Comparison of ENCODE assay signal across 15 cellular contexts in genomic region chr13:47908200-47908902, GRCh38.
DNase-seq lines count a peak whose midpoint lies in the region; ATAC-seq and TF ChIP-seq lines count a peak whose summit lies in the region.
"Had no signal": no experiment of that assay in that cellular context is flagged by ENCODE, and none has a peak within 500 bp of the region (broad histone marks: within the 10 kb centered on the region; RNA-seq: fewer than 3 reads in every experiment).

No MANE protein-coding gene starts in this region.

- peak overlapping the region; percentile 25 for H3K14ac ChIP-seq in neuronal stem cell (ENCODE audit: low read length)

- POLR2A ChIA-PET in HEK293 (lab: Yijun Ruan, JAX): no interaction called here
- POLR2A ChIA-PET in RWPE1 (lab: Yijun Ruan, JAX; ENCODE audit: low non-redundant PET): no interaction called here

- H3K9me3 ChIP-seq in HEK293 (ENCODE audit: control insufficient read depth, insufficient read depth, low read depth, low read length) (no peaks in the 10 kb centered on the region), neuronal stem cell (replicated peaks in 1 of 2; ENCODE audit: control insufficient read depth in 2 of 2, insufficient read depth in 1 of 2, low read depth in 1 of 2, low read length in 2 of 2) (no peaks in the 10 kb centered on the region)
- H3K9me3 ChIP-seq: ascending aorta, SJCRH30 had no signal

- H3K9ac ChIP-seq in neuronal stem cell (ENCODE audit: low read depth, low read length, poor library complexity): no peak overlapping the region

- no peak overlapping the region for H4K8ac ChIP-seq in neuronal stem cell (ENCODE audit: low read depth, low read length)

- peaks cover 4% of the 10 kb centered on the region for H3K4me1 Mint-ChIP-seq in activated CD8-positive, alpha-beta memory T cell treated with anti-CD3 and anti-CD28 coated beads, Interleukin-2, amount 10 ng/mL, durations not matched to agents 7 days and 5 days
- H3K4me1 Mint-ChIP-seq: GM23338 had no signal

- TF ChIP-seq CTCF in HEK293 (tag by site-specific recombination; IDR thresholded peaks at IDR 0.05) (no peak), RWPE1 (conservative IDR thresholded peaks at IDR 0.05; ENCODE audit: low read depth) (no peak), choroid plexus epithelial cell (conservative IDR thresholded peaks at IDR 0.05; ENCODE audit: low read depth, low read length) (no peak)

- no peaks in the 10 kb centered on the region for H3K36me3 Mint-ChIP-seq in activated CD8-positive, alpha-beta memory T cell treated with anti-CD3 and anti-CD28 coated beads, Interleukin-2, amount 10 ng/mL, durations not matched to agents 7 days and 5 days
- H3K36me3 Mint-ChIP-seq: type B pancreatic cell had no signal

- H3K27me3 ChIP-seq in neuronal stem cell (ENCODE audit: control insufficient read depth in 3 of 3, insufficient read depth in 3 of 3, low read depth in 1 of 3, low read length in 3 of 3): no peaks in the 10 kb centered on the region
- H3K27me3 ChIP-seq: ascending aorta, SJCRH30 had no signal

- DNase-seq in RWPE1 (ENCODE audit: low spot score) (peak; percentile 29), choroid plexus epithelial cell (ENCODE audit: low read depth) (peak; percentile 94), neuronal stem cell (ENCODE audit: low spot score) (no peak), NCI-H1694 treated with DMSO at 0.1 percent for 48 hours (lab: John Stamatoyannopoulos, UW) (no peak), NCI-H2029 treated with DMSO at 0.1 percent for 48 hours (lab: John Stamatoyannopoulos, UW) (no peak)
- no peak for DNase-seq in activated CD8-positive, alpha-beta memory T cell treated with anti-CD3 and anti-CD28 coated beads, Interleukin-2, amount 10 ng/mL, durations not matched to agents 7 days and 5 days
- no peak for DNase-seq in activated CD4-positive, alpha-beta T cell treated with anti-CD3 and anti-CD28 coated beads, Interleukin-2, amount 50 U/mL, for 48 hours
- DNase-seq: dermis blood vessel endothelial cell, NCI-H146, SJCRH30 had no signal

- H3K36me3 ChIP-seq in HEK293 (ENCODE audit: control insufficient read depth in 2 of 2, insufficient read depth in 1 of 2, low read length in 2 of 2) (no peaks in the 10 kb centered on the region), neuronal stem cell (replicated peaks in 1 of 2; ENCODE audit: control insufficient read depth in 2 of 2, insufficient read depth in 2 of 2, low read length in 2 of 2) (no peaks in the 10 kb centered on the region)
- H3K36me3 ChIP-seq: ascending aorta, SJCRH30 had no signal

- WGBS in neuronal stem cell (ENCODE audit: extremely low coverage in 2 of 2, insufficient read length in 2 of 2, insufficient replicate concordance in 1 of 2), 2 donors: no CpG with 5 or more reads among the region's 12 CpGs

- no peak overlapping the region for H3K4ac ChIP-seq in neuronal stem cell (ENCODE audit: low read length)

- ATAC-seq in activated CD8-positive, alpha-beta memory T cell treated with anti-CD3 and anti-CD28 coated beads, Interleukin-2, amount 10 ng/mL, durations not matched to agents 7 days and 5 days: no peak
- ATAC-seq: GM23338 had no signal

- no peak overlapping the region for H2BK15ac ChIP-seq in neuronal stem cell (ENCODE audit: low read length)

- no peak overlapping the region for H3K4me2 ChIP-seq in neuronal stem cell (ENCODE audit: insufficient read depth, low read length, poor library complexity, severe bottlenecking)
- H3K4me2 ChIP-seq: GM23338 had no signal

- H3K4me3 Mint-ChIP-seq in activated CD8-positive, alpha-beta memory T cell treated with anti-CD3 and anti-CD28 coated beads, Interleukin-2, amount 10 ng/mL, durations not matched to agents 7 days and 5 days: no peak overlapping the region
- H3K4me3 Mint-ChIP-seq: GM23338; stimulated activated naive CD8-positive, alpha-beta T cell treated with anti-CD3 and anti-CD28 coated beads, Interleukin-15, Interleukin-2, amounts not matched to agents 100 ng/mL and 50 ng/mL, for 24 hours; type B pancreatic cell had no signal

- H3K18ac ChIP-seq in neuronal stem cell (ENCODE audit: low read length): peak overlapping the region; percentile 27

- no peak overlapping the region for H2BK120ac ChIP-seq in neuronal stem cell (ENCODE audit: low read depth, low read length)

- H3K4me1 ChIP-seq in HEK293 (ENCODE audit: control insufficient read depth, insufficient read depth, low read length): no peaks in the 10 kb centered on the region
- H3K4me1 ChIP-seq in neuronal stem cell (ENCODE audit: control insufficient read depth in 2 of 2, insufficient read depth in 1 of 2, low read depth in 1 of 2, low read length in 2 of 2): peaks cover 0 to 3% of the 10 kb centered on the region in 2 donors
- H3K4me1 ChIP-seq: ascending aorta, SJCRH30 had no signal

- no peak overlapping the region for H2BK5ac ChIP-seq in neuronal stem cell (ENCODE audit: low read length)

- H2BK12ac ChIP-seq in neuronal stem cell (ENCODE audit: low read length): no peak overlapping the region

- H3K27ac ChIP-seq in HEK293 (ENCODE audit: extremely low read depth, low read depth, low read length): no peak overlapping the region
- peak overlapping the region; percentile 27; the same call in 1 of the 2 replicates for H3K27ac ChIP-seq in RWPE1
- H3K27ac ChIP-seq in neuronal stem cell (replicated peaks; ENCODE audit: low read length): no peak overlapping the region
- H3K27ac ChIP-seq: ascending aorta, SJCRH30 had no signal

- no peaks in the 10 kb centered on the region for H3K9me3 Mint-ChIP-seq in activated CD8-positive, alpha-beta memory T cell treated with anti-CD3 and anti-CD28 coated beads, Interleukin-2, amount 10 ng/mL, durations not matched to agents 7 days and 5 days (ENCODE audit: low read depth)

- H3K27ac Mint-ChIP-seq in activated CD8-positive, alpha-beta memory T cell treated with anti-CD3 and anti-CD28 coated beads, Interleukin-2, amount 10 ng/mL, durations not matched to agents 7 days and 5 days: no peak overlapping the region
- H3K27ac Mint-ChIP-seq: GM23338; stimulated activated naive CD8-positive, alpha-beta T cell treated with anti-CD3 and anti-CD28 coated beads, Interleukin-15, Interleukin-2, amounts not matched to agents 100 ng/mL and 50 ng/mL, for 24 hours; type B pancreatic cell had no signal

- no peaks in the 10 kb centered on the region for H3K27me3 Mint-ChIP-seq in activated CD8-positive, alpha-beta memory T cell treated with anti-CD3 and anti-CD28 coated beads, Interleukin-2, amount 10 ng/mL, durations not matched to agents 7 days and 5 days
- H3K27me3 Mint-ChIP-seq: stimulated activated naive CD8-positive, alpha-beta T cell treated with anti-CD3 and anti-CD28 coated beads, Interleukin-15, Interleukin-2, amounts not matched to agents 100 ng/mL and 50 ng/mL, for 24 hours; type B pancreatic cell had no signal

- no peak overlapping the region for H2AK5ac ChIP-seq in neuronal stem cell (ENCODE audit: low read depth, low read length)

- H3K4me3 ChIP-seq in HEK293 (ENCODE audit: low read depth, low read length) (no peak overlapping the region), choroid plexus epithelial cell (ENCODE audit: low read depth, low read length) (no peak overlapping the region), neuronal stem cell (ENCODE audit: low read length in 2 of 2) (no peak overlapping the region)
- H3K4me3 ChIP-seq: ascending aorta, GM23338, SJCRH30 had no signal

- no peak overlapping the region for H4K91ac ChIP-seq in neuronal stem cell (ENCODE audit: low read depth, low read length, poor library complexity)

- peak overlapping the region; percentile 22 for H2AFZ ChIP-seq in neuronal stem cell (ENCODE audit: low read length)
- H2AFZ ChIP-seq: GM23338 had no signal

- no peak overlapping the region for H3K23ac ChIP-seq in neuronal stem cell (ENCODE audit: low read depth, low read length, poor library complexity)

- no peaks in the 10 kb centered on the region for H3K79me1 ChIP-seq in neuronal stem cell (ENCODE audit: low read depth, low read length)

- CTCF ChIA-PET in HEK293 (lab: Yijun Ruan, JAX) (interaction anchor here (0.7 kb wide), 1 partner anchor 1076 kb away, joined by 3 read pairs; no protein-coding TSS in a partner anchor), RWPE1 (lab: Yijun Ruan, JAX) (interaction anchor here (0.6 kb wide), 1 partner anchor 947 kb away, joined by 3 read pairs; no protein-coding TSS in a partner anchor)
- CTCF ChIA-PET in activated CD8-positive, alpha-beta memory T cell treated with anti-CD3 and anti-CD28 coated beads, Interleukin-2, amount 10 ng/mL, durations not matched to agents 7 days and 5 days (lab: Charles Lee): no interaction called here

TF ChIP-seq in HEK293, 187 proteins besides CTCF, POLR2A, EP300 and RAD21:
- 0 out of 2 replicates have a peak, but pooled peaks have one; percentile 16 for TF ChIP-seq ZFHX2 (tag by site-specific recombination; conservative IDR thresholded peaks at IDR 0.05)
- TF ChIP-seq EGR2 (tag by site-specific recombination; IDR thresholded peaks at IDR 0.05; ENCODE audit: low read depth): peak; percentile 30; the same call in 1 of the 2 replicates
- TF ChIP-seq, protein P1, sequence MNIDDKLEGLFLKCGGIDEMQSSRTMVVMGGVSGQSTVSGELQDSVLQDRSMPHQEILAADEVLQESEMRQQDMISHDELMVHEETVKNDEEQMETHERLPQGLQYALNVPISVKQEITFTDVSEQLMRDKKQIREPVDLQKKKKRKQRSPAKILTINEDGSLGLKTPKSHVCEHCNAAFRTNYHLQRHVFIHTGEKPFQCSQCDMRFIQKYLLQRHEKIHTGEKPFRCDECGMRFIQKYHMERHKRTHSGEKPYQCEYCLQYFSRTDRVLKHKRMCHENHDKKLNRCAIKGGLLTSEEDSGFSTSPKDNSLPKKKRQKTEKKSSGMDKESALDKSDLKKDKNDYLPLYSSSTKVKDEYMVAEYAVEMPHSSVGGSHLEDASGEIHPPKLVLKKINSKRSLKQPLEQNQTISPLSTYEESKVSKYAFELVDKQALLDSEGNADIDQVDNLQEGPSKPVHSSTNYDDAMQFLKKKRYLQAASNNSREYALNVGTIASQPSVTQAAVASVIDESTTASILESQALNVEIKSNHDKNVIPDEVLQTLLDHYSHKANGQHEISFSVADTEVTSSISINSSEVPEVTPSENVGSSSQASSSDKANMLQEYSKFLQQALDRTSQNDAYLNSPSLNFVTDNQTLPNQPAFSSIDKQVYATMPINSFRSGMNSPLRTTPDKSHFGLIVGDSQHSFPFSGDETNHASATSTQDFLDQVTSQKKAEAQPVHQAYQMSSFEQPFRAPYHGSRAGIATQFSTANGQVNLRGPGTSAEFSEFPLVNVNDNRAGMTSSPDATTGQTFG (tag by site-specific recombination; IDR thresholded peaks at IDR 0.05; ENCODE audit: borderline replicate concordance): no peak
- no peak for TF ChIP-seq ZNF658 (tag by site-specific recombination; IDR thresholded peaks at IDR 0.05)
- TF ChIP-seq ZNF184 (tag by site-specific recombination; IDR thresholded peaks at IDR 0.05): no peak
TF ChIP-seq in HEK293: peak in this region for 2.

Comparison
In these comparisons a context has a peak if more than half of its experiments do, and no peak if none do; other contexts are left out.
1. DNase-seq: peak in RWPE1 (single experiment) and choroid plexus epithelial cell (single experiment); none in neuronal stem cell (single experiment), NCI-H1694 treated with DMSO at 0.1 percent for 48 hours (single experiment), NCI-H2029 treated with DMSO at 0.1 percent for 48 hours (single experiment), activated CD8-positive, alpha-beta memory T cell treated with anti-CD3 and anti-CD28 coated beads, Interleukin-2, amount 10 ng/mL, durations not matched to agents 7 days and 5 days (single experiment) and activated CD4-positive, alpha-beta T cell treated with anti-CD3 and anti-CD28 coated beads, Interleukin-2, amount 50 U/mL, for 48 hours (0 of 2).